15 cellular contexts compared by ENCODE assay signal in the genomic region with DNA sequence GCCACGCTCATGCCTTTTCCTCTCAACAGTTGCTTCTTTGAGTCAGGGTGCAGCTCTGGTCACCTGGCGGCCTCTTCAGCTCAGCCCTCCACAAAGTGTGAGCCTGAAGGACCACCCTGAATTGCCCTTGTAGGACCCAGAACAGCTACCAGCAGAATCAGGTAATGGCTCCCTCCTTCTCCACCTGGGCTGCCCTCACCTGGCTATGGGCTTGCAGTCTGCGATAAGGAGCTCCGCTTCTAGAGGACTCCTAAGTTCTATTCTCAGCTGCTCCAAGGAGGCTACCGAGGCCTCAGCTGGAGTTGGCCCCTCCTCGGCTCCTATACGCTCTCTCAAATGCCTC. TPM values are rescaled to one million over a fixed set of nuclear protein-coding genes. Genes with fewer than 3 reads are reported as not detected.
A peak's percentile ranks its signal among the peaks of the same experiment; 100 is the strongest.
DNase-seq lines count a peak whose midpoint lies in the region; ATAC-seq lines count a peak whose summit lies in the region.
"Had no signal": no experiment of that assay in that cellular context is flagged by ENCODE, and none has a peak within 500 bp of the region (broad histone marks: within the 10 kb centered on the region; RNA-seq: fewer than 3 reads in every experiment).

No MANE protein-coding gene starts in this region.

- H3K27ac Mint-ChIP-seq in activated CD8-positive, alpha-beta memory T cell treated with anti-CD3 and anti-CD28 coated beads, Interleukin-2, amount 10 ng/mL, durations not matched to agents 7 days and 5 days, result peak overlapping the region; percentile 36
- peak overlapping the region; percentile 65 to 70 for H3K27ac Mint-ChIP-seq in effector memory CD8-positive, alpha-beta T cell

- no peak for DNase-seq in activated CD8-positive, alpha-beta memory T cell treated with anti-CD3 and anti-CD28 coated beads, Interleukin-2, amount 10 ng/mL, durations not matched to agents 7 days and 5 days
- DNase-seq in activated CD8-positive, alpha-beta memory T cell treated with anti-CD3 and anti-CD28 coated beads, Interleukin-2, amount 50 U/mL, for 4 hours, result no peak
- no peak for DNase-seq in effector memory CD8-positive, alpha-beta T cell
- DNase-seq: 8988T, DMS 273 treated with DMSO at 0.1 percent for 48 hours, NCI-H1694, NCI-H82 had no signal

- H3K27me3 ChIP-seq in mucosa of rectum (ENCODE audit: control insufficient read depth in 2 of 2, insufficient read depth in 2 of 2, low read length in 2 of 2), result no peaks in the 10 kb centered on the region
- H3K27me3 ChIP-seq: heart left ventricle, SJSA1 had no signal

- H3K36me3 ChIP-seq in mucosa of rectum (ENCODE audit: control insufficient read depth in 2 of 2, insufficient read depth in 2 of 2, low read length in 2 of 2) (peaks cover 10 to 20% of the 10 kb centered on the region in 2 donors), urinary bladder (ENCODE audit: insufficient read depth) (peaks cover 2% of the 10 kb centered on the region)

- H3K4me1 Mint-ChIP-seq in activated CD8-positive, alpha-beta memory T cell treated with anti-CD3 and anti-CD28 coated beads, Interleukin-2, amount 10 ng/mL, durations not matched to agents 7 days and 5 days, result peaks cover 21% of the 10 kb centered on the region
- H3K4me1 Mint-ChIP-seq in effector memory CD8-positive, alpha-beta T cell (ENCODE audit: low read depth in 2 of 2), result peaks cover 8 to 12% of the 10 kb centered on the region in 2 donors

- H3K4me1 ChIP-seq in mucosa of rectum (ENCODE audit: control insufficient read depth in 2 of 2, insufficient read depth in 2 of 2, low read length in 2 of 2), result peaks cover 35 to 55% of the 10 kb centered on the region in 2 donors
- H3K4me1 ChIP-seq in urinary bladder (ENCODE audit: insufficient read depth), result no peaks in the 10 kb centered on the region
- H3K4me1 ChIP-seq: SJSA1 had no signal

- ATAC-seq in activated CD8-positive, alpha-beta memory T cell treated with anti-CD3 and anti-CD28 coated beads, Interleukin-2, amount 10 ng/mL, durations not matched to agents 7 days and 5 days, result no peak
- no peak for ATAC-seq in effector memory CD8-positive, alpha-beta T cell (replicated peaks)
- ATAC-seq in HG03342 (IDR thresholded peaks at IDR 0.05; ENCODE audit: unreplicated experiment), result no peak
- no peak for ATAC-seq in HG02642 (IDR thresholded peaks at IDR 0.05; ENCODE audit: poor library complexity, unreplicated experiment)
- no peak for ATAC-seq in HG03097 (IDR thresholded peaks at IDR 0.05; ENCODE audit: low FRiP score, unreplicated experiment)

- H3K9ac ChIP-seq in mucosa of rectum (ENCODE audit: low read depth in 1 of 2, low read length in 2 of 2), result peak overlapping the region; percentile 57 to 78

- peaks cover 1% of the 10 kb centered on the region for H3K36me3 Mint-ChIP-seq in activated CD8-positive, alpha-beta memory T cell treated with anti-CD3 and anti-CD28 coated beads, Interleukin-2, amount 10 ng/mL, durations not matched to agents 7 days and 5 days
- H3K36me3 Mint-ChIP-seq in effector memory CD8-positive, alpha-beta T cell (ENCODE audit: insufficient read depth), result peaks cover 14% of the 10 kb centered on the region

- no peaks in the 10 kb centered on the region for H3K9me3 Mint-ChIP-seq in activated CD8-positive, alpha-beta memory T cell treated with anti-CD3 and anti-CD28 coated beads, Interleukin-2, amount 10 ng/mL, durations not matched to agents 7 days and 5 days (ENCODE audit: low read depth)
- H3K9me3 Mint-ChIP-seq in effector memory CD8-positive, alpha-beta T cell, result no peaks in the 10 kb centered on the region

- H3K27me3 Mint-ChIP-seq in activated CD8-positive, alpha-beta memory T cell treated with anti-CD3 and anti-CD28 coated beads, Interleukin-2, amount 10 ng/mL, durations not matched to agents 7 days and 5 days, result no peaks in the 10 kb centered on the region
- H3K27me3 Mint-ChIP-seq in effector memory CD8-positive, alpha-beta T cell, result no peaks in the 10 kb centered on the region

- 92% methylated on average over 7 of the region's 7 CpGs for WGBS in urinary bladder

- H3K4me3 ChIP-seq in mucosa of rectum (ENCODE audit: low read length in 2 of 2), result peak overlapping the region; percentile 51 to 59
- H3K4me3 ChIP-seq in urinary bladder (ENCODE audit: low read depth, low read length), result no peak overlapping the region
- H3K4me3 ChIP-seq: heart left ventricle, SJSA1 had no signal

- H3K4me3 Mint-ChIP-seq in activated CD8-positive, alpha-beta memory T cell treated with anti-CD3 and anti-CD28 coated beads, Interleukin-2, amount 10 ng/mL, durations not matched to agents 7 days and 5 days, result no peak overlapping the region
- H3K4me3 Mint-ChIP-seq in effector memory CD8-positive, alpha-beta T cell, result no peak overlapping the region

- H3K9me3 ChIP-seq in mucosa of rectum (ENCODE audit: control insufficient read depth in 2 of 2, low read length in 2 of 2), result no peaks in the 10 kb centered on the region
- H3K9me3 ChIP-seq: heart left ventricle, SJSA1 had no signal

- H3K27ac ChIP-seq in mucosa of rectum (ENCODE audit: low read depth in 2 of 2, low read length in 2 of 2), result peak overlapping the region; percentile 98 to 99
- peak overlapping the region; percentile 81 for H3K27ac ChIP-seq in urinary bladder (ENCODE audit: low read depth)
- H3K27ac ChIP-seq: heart left ventricle, SJSA1 had no signal

- CTCF ChIA-PET in activated CD8-positive, alpha-beta memory T cell treated with anti-CD3 and anti-CD28 coated beads, Interleukin-2, amount 10 ng/mL, durations not matched to agents 7 days and 5 days (lab: Charles Lee), result interaction anchor here (1.4 to 6.6 kb wide), 5 partner anchors 13 to 107 kb away, joined by 6 to 80 read pairs (median 19); a partner anchor contains a TSS

RNA-seq across cellular contexts. Expression of a gene that starts 13.4 kb away (rescaled TPM):
- under 1 TPM in 1 of 2 experiments, not detected in 1; 0.15 TPM for total RNA-seq in activated CD8-positive, alpha-beta memory T cell treated with anti-CD3 and anti-CD28 coated beads, Interleukin-2, amount 10 ng/mL, durations not matched to agents 7 days and 5 days
- total RNA-seq in urinary bladder, result 4.0 TPM
- polyA plus RNA-seq in urinary bladder, result 3.6 TPM
- total RNA-seq: lung microvascular endothelial cell had no signal

RNA-seq across cellular contexts. Expression of a gene that starts 20.4 kb away (rescaled TPM):
- 10 to 100 TPM; 35.5 to 46.2 TPM for total RNA-seq in activated CD8-positive, alpha-beta memory T cell treated with anti-CD3 and anti-CD28 coated beads, Interleukin-2, amount 10 ng/mL, durations not matched to agents 7 days and 5 days
- total RNA-seq in urinary bladder, result 22.2 TPM
- 19.6 TPM for polyA plus RNA-seq in urinary bladder

RNA-seq across cellular contexts. Expression of a gene that starts 20.5 kb away (rescaled TPM):
- 100 to 1,000 TPM in 1 of 2 experiments, 10 to 100 TPM in 1; 100.0 to 106 TPM for total RNA-seq in activated CD8-positive, alpha-beta memory T cell treated with anti-CD3 and anti-CD28 coated beads, Interleukin-2, amount 10 ng/mL, durations not matched to agents 7 days and 5 days
- 37.7 TPM for total RNA-seq in urinary bladder
- polyA plus RNA-seq in urinary bladder, result 87.0 TPM

RNA-seq across cellular contexts. Expression of a gene that starts 59.0 kb away (rescaled TPM):
- 10 to 100 TPM; 12.4 to 25.6 TPM for total RNA-seq in activated CD8-positive, alpha-beta memory T cell treated with anti-CD3 and anti-CD28 coated beads, Interleukin-2, amount 10 ng/mL, durations not matched to agents 7 days and 5 days
- total RNA-seq in urinary bladder, result 108 TPM
- polyA plus RNA-seq in urinary bladder, result 78.1 TPM
